20 cellular contexts compared by ENCODE assay signal in genomic region chr10:109926141-109926745, GRCh38.
"Had no signal": no experiment of that assay in that cellular context is flagged by ENCODE, and none has a peak within 500 bp of the region (broad histone marks: within the 10 kb centered on the region; RNA-seq: fewer than 3 reads in every experiment).

No MANE protein-coding gene starts in this region.

- H3K4me2 ChIP-seq: neural progenitor cell had no signal

- H3K9me3 ChIP-seq: esophagus squamous epithelium, heart right ventricle, mucosa of descending colon, ovary, thyroid gland had no signal

- DNase-seq: effector memory CD8-positive, alpha-beta T cell; esophagus squamous epithelium; heart right ventricle; hypothalamus; kidney glomerular epithelial cell; mammary epithelial cell; mucosa of descending colon; naive thymus-derived CD8-positive, alpha-beta T cell; nucleus accumbens; ovary; small intestine; stimulated activated CD4-positive, alpha-beta T cell treated with anti-CD3 and anti-CD28 coated beads, Interleukin-12 subunit alpha, Interleukin-12 subunit beta, amount 100 ng/mL, for 4 hours; stimulated activated naive CD4-positive, alpha-beta T cell treated with Interleukin-2 at 50 U/mL for 16 hours; thyroid gland had no signal

- H3K9ac ChIP-seq: neural progenitor cell had no signal

- H3K27me3 ChIP-seq: esophagus squamous epithelium, heart right ventricle, ovary, thyroid gland had no signal

- FAIRE-seq: colon, frontal cortex, islet of Langerhans, small intestine, urothelium cell line had no signal

- H3K36me3 ChIP-seq: esophagus squamous epithelium, heart right ventricle, neural progenitor cell, ovary, thyroid gland had no signal

- H3K27ac ChIP-seq: neural progenitor cell, ovary had no signal

- ATAC-seq: effector memory CD8-positive, alpha-beta T cell; heart right ventricle; mucosa of descending colon; naive thymus-derived CD8-positive, alpha-beta T cell; right cardiac atrium had no signal

- H2AFZ ChIP-seq: neural progenitor cell had no signal

- H3K4me3 ChIP-seq: esophagus squamous epithelium, heart right ventricle, mucosa of descending colon, neural progenitor cell, ovary, thyroid gland had no signal
